7 cellular contexts compared by ENCODE assay signal in the genomic region with DNA sequence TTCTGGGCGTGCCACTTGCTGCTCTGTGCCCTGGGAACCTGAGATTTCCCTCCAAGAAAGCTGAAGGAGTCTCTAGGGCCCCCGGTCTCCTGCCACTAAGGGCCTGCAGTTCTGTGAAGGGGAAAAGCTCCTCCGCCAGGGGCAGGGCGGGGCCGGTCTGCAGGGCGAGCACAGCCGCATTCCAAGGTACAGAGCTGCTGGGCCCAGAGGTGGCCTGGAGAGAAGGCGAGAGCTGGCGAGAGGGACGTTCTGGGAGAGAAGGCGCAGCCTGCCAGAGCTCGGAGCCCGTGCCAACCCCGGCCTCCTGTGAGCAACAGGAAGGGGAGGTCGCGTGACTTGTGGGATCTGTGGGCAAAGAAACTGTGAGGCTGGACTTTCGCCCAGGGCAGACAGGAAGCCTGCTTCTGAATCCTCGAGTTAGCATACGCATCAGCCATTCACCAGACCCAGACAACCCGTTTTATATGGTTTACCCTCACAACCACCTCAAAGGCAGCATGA.
DNase-seq lines count a peak whose midpoint lies in the region; ATAC-seq, FAIRE-seq and TF ChIP-seq lines count a peak whose summit lies in the region.

No MANE protein-coding gene starts in this region.

- H3K4me1 Mint-ChIP-seq in activated T-cell treated with anti-CD3 and anti-CD28 coated beads, Interleukin-2, amount 50 U/mL, for 24 hours (ENCODE audit: low read depth) = peaks cover 54% of the 10 kb centered on the region
- H3K4me1 Mint-ChIP-seq in mesothelial cell of epicardium (peaks cover 21% of the 10 kb centered on the region), HFFc6 (ENCODE audit: low read depth) (peaks cover 45% of the 10 kb centered on the region)

- TF ChIP-seq CTCF in psoas muscle (IDR thresholded peaks at IDR 0.05) (no peak), mesothelial cell of epicardium (IDR thresholded peaks at IDR 0.05; ENCODE audit: unreplicated experiment) (no peak), HFFc6 (IDR thresholded peaks at IDR 0.05) (no peak)

- H3K27ac ChIP-seq in psoas muscle = no peak overlapping the region

- 50 to 52% (median 50%) methylated on average over 20 of the region's 20 CpGs for whole genome bisulfite sequencing in psoas muscle, 3 donors

- no peaks in the 10 kb centered on the region for H3K36me3 Mint-ChIP-seq in activated T-cell treated with anti-CD3 and anti-CD28 coated beads, Interleukin-2, amount 50 U/mL, for 24 hours (ENCODE audit: low read depth)
- H3K36me3 Mint-ChIP-seq in mesothelial cell of epicardium = no peaks in the 10 kb centered on the region
- no peaks in the 10 kb centered on the region for H3K36me3 Mint-ChIP-seq in HFFc6 (ENCODE audit: low read depth)

- H3K36me3 ChIP-seq in psoas muscle (ENCODE audit: insufficient read depth in 1 of 2, low read depth in 1 of 2) = no peaks in the 10 kb centered on the region

- ATAC-seq in psoas muscle = peak in 3 of 4 donors; percentile 43 to 58 (median 51)

- H3K27me3 Mint-ChIP-seq in activated T-cell treated with anti-CD3 and anti-CD28 coated beads, Interleukin-2, amount 50 U/mL, for 24 hours = no peaks in the 10 kb centered on the region
- H3K27me3 Mint-ChIP-seq in mesothelial cell of epicardium (ENCODE audit: low read depth) = no peaks in the 10 kb centered on the region
- no peaks in the 10 kb centered on the region; the same call in 1 of the 2 replicates for H3K27me3 Mint-ChIP-seq in HFFc6 (ENCODE audit: insufficient read depth)

- H3K27me3 ChIP-seq in psoas muscle (ENCODE audit: insufficient read depth in 3 of 3, low read length in 2 of 3) = no peaks in the 10 kb centered on the region

- intact Hi-C loops in psoas muscle (cut with DNase I) = no loop called here

- H3K4me1 ChIP-seq in psoas muscle = no peaks in the 10 kb centered on the region

- H3K9me3 ChIP-seq in psoas muscle = no peaks in the 10 kb centered on the region

- H3K27ac Mint-ChIP-seq in activated T-cell treated with anti-CD3 and anti-CD28 coated beads, Interleukin-2, amount 50 U/mL, for 24 hours = no peak overlapping the region
- no peak overlapping the region for H3K27ac Mint-ChIP-seq in mesothelial cell of epicardium
- H3K27ac Mint-ChIP-seq in HFFc6 = no peak overlapping the region

- DNase-seq in GM19239 (ENCODE audit: insufficient read length, low spot score) (peak; percentile 44), foreskin melanocyte (peak; percentile 97), psoas muscle (peak; percentile 72 to 82), mesothelial cell of epicardium (ENCODE audit: low spot score in 2 of 2, unreplicated experiment in 2 of 2) (no peak), HFFc6 (no peak)
- peak; percentile 91 for DNase-seq in Jurkat, Clone E6-1 (ENCODE audit: low read depth, low spot score)
- peak; percentile 69 for DNase-seq in activated T-cell treated with anti-CD3 and anti-CD28 coated beads, Interleukin-2, amount 50 U/mL, for 24 hours

- H3K4me3 ChIP-seq in Jurkat, Clone E6-1 (ENCODE audit: low read length) = peak overlapping the region; percentile 0
- no peak overlapping the region for H3K4me3 ChIP-seq in psoas muscle

- peak; percentile 76 for FAIRE-seq in GM19239 (lab: Jason Lieb, UNC)

- no peaks in the 10 kb centered on the region for H3K9me3 Mint-ChIP-seq in activated T-cell treated with anti-CD3 and anti-CD28 coated beads, Interleukin-2, amount 50 U/mL, for 24 hours
- H3K9me3 Mint-ChIP-seq in mesothelial cell of epicardium (peaks cover 4% of the 10 kb centered on the region), HFFc6 (no peaks in the 10 kb centered on the region)

- H3K4me3 Mint-ChIP-seq in activated T-cell treated with anti-CD3 and anti-CD28 coated beads, Interleukin-2, amount 50 U/mL, for 24 hours = no peak overlapping the region
- no peak overlapping the region for H3K4me3 Mint-ChIP-seq in mesothelial cell of epicardium
- no peak overlapping the region for H3K4me3 Mint-ChIP-seq in HFFc6

Comparison
In these comparisons a context has a peak if more than half of its experiments do, and no peak if none do; other contexts are left out.
1. DNase-seq: peak in GM19239 (single experiment), Jurkat, Clone E6-1 (single experiment), activated T-cell treated with anti-CD3 and anti-CD28 coated beads, Interleukin-2, amount 50 U/mL, for 24 hours (single experiment), foreskin melanocyte (single experiment) and psoas muscle (2 of 2); none in mesothelial cell of epicardium (0 of 2) and HFFc6 (single experiment).